In the genomic region with DNA sequence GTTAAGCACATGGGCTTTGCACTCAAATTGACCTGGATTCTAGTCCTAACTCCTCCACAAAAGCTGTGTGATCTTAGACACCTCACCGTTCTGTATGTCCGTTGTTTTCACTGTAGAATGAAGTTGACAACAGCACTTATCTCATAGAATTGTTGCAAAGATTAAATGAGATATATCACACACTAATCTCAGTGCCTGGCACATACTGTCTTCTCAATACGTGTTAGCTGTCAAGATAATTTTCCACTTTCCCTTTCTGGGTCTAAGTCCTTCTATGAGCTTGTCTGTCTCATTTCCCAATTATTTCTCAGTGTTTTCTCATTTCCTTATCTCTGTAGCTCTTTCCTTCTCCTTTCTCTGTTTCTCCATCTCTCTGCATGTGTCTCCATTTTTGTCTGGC, we compare ENCODE assay signal across 7 cellular contexts.
"Had no signal": no experiment of that assay in that cellular context is flagged by ENCODE, and none has a peak within 500 bp of the region (broad histone marks: within the 10 kb centered on the region; RNA-seq: fewer than 3 reads in every experiment).

No MANE protein-coding gene starts in this region.

- H3K4me2 ChIP-seq: KMS-11 had no signal

- H3K27ac Mint-ChIP-seq: IgD-negative memory B cell had no signal

- H3K9ac ChIP-seq: KMS-11 had no signal

- H3K27ac ChIP-seq: HL-60, KMS-11 had no signal

- H3K4me3 Mint-ChIP-seq: IgD-negative memory B cell had no signal

- ATAC-seq: HepG2, K562 had no signal

- H3K4me3 ChIP-seq: K562 had no signal

- DNase-seq: KBM-7, KG1 had no signal
